ENCODE assay signal across 25 cellular contexts in genomic region chr10:117548191-117548668, GRCh38. TPM values are rescaled to one million over a fixed set of nuclear protein-coding genes. Genes with fewer than 3 reads are reported as not detected.
DNase-seq lines count a peak whose midpoint lies in the region; ATAC-seq and TF ChIP-seq lines count a peak whose summit lies in the region.
"Had no signal": no experiment of that assay in that cellular context is flagged by ENCODE, and none has a peak within 500 bp of the region (broad histone marks: within the 10 kb centered on the region; RNA-seq: fewer than 3 reads in every experiment).

No MANE protein-coding gene starts in this region.

- ATAC-seq in SK-N-SH treated with all-trans-retinoic acid at 6 μM for 48 hours (no peak), HG03280 (IDR thresholded peaks at IDR 0.05; ENCODE audit: unreplicated experiment) (no peak)
- no peak for ATAC-seq in stimulated activated naive B cell treated with anti-CD40 and anti-IgM and Interleukin-4, amounts not matched to agents 10 μg/mL and 1 μg/mL and 100 μg/mL, for 72 hours (replicated peaks)
- ATAC-seq: sciatic nerve had no signal

- peak overlapping the region; percentile 66 to 100 (median 92) for H3K27ac Mint-ChIP-seq in brain
- H3K27ac Mint-ChIP-seq in stimulated activated naive B cell treated with anti-CD40 and anti-IgM and Interleukin-4, amounts not matched to agents 10 μg/mL and 1 μg/mL and 100 μg/mL, for 72 hours = peak overlapping the region; percentile 75
- H3K27ac Mint-ChIP-seq: dendritic cell treated with granulocyte-macrophage colony-stimulating factor and Interleukin-4, amounts not matched to agents 40 ng/mL and 50 ng/mL, for 4 days had no signal

- TF ChIP-seq RAD21 in SK-N-SH (IDR thresholded peaks at IDR 0.05; ENCODE audit: low read length) = no peak

- H3K27ac ChIP-seq in SK-N-SH (ENCODE audit: low read depth in 2 of 2, low read length in 1 of 2) (no peak overlapping the region), layer of hippocampus (ENCODE audit: low read depth, low read length) (peak overlapping the region; percentile 30)
- H3K27ac ChIP-seq: 22Rv1; BLaER1 treated with 17β-estradiol and CSF1 and Interleukin-3, amounts not matched to agents 10 nM and 100 nM; brain microvascular endothelial cell; thoracic aorta had no signal

- H3K36me3 ChIP-seq in SK-N-SH (replicated peaks in 1 of 2; ENCODE audit: control insufficient read depth in 1 of 2, insufficient read depth in 2 of 2, low read length in 1 of 2) = no peaks in the 10 kb centered on the region
- H3K36me3 ChIP-seq: BLaER1 treated with 17β-estradiol and CSF1 and Interleukin-3, amounts not matched to agents 10 nM and 100 nM; brain microvascular endothelial cell; thoracic aorta had no signal

- no peaks in the 10 kb centered on the region for H3K79me2 ChIP-seq in SK-N-SH (ENCODE audit: insufficient read depth)

- H3K9ac ChIP-seq in SK-N-SH = no peak overlapping the region
- H3K9ac ChIP-seq: BLaER1 treated with 17β-estradiol and CSF1 and Interleukin-3, amounts not matched to agents 10 nM and 100 nM had no signal

- no peak overlapping the region for H2AFZ ChIP-seq in SK-N-SH (ENCODE audit: low read depth)

- H3K27me3 Mint-ChIP-seq in brain = peaks cover 97% of the 10 kb centered on the region
- H3K27me3 Mint-ChIP-seq in stimulated activated naive B cell treated with anti-CD40 and anti-IgM and Interleukin-4, amounts not matched to agents 10 μg/mL and 1 μg/mL and 100 μg/mL, for 72 hours = peaks cover 65 to 87% of the 10 kb centered on the region in 2 donors

- DNase-seq in SK-N-SH = no peak
- no peak for DNase-seq in stimulated activated naive B cell treated with anti-CD40 and anti-IgM and Interleukin-4, amounts not matched to agents 10 μg/mL and 1 μg/mL and 100 μg/mL, for 72 hours
- no peak for DNase-seq in activated gamma-delta T cell (lab: John Stamatoyannopoulos, UW)
- DNase-seq in CD1c-positive myeloid dendritic cell (ENCODE audit: extremely low spot score) = no peak
- DNase-seq: activated CD4-positive, alpha-beta T cell treated with anti-CD3 and anti-CD28 coated beads for 1 hour; brain microvascular endothelial cell; DMS 273 treated with DMSO at 0.1 percent for 48 hours; GF-D8; KG1; midbrain; NCI-H1105 treated with DMSO at 0.1 percent for 48 hours; NCI-H2171; nucleus accumbens; OCI-M1; SIG-M5; stimulated activated CD4-positive, alpha-beta T cell treated with anti-CD3 and anti-CD28 coated beads, Interleukin-2, amount 100 ng/mL, for 24 hours had no signal

- no peaks in the 10 kb centered on the region for H3K36me3 Mint-ChIP-seq in brain
- H3K36me3 Mint-ChIP-seq in stimulated activated naive B cell treated with anti-CD40 and anti-IgM and Interleukin-4, amounts not matched to agents 10 μg/mL and 1 μg/mL and 100 μg/mL, for 72 hours = peaks cover 3 to 14% of the 10 kb centered on the region in 2 donors

- H3K4me1 ChIP-seq in SK-N-SH (ENCODE audit: control insufficient read depth in 1 of 2, insufficient read depth in 2 of 2, low read depth in 1 of 2, low read length in 1 of 2) = peaks cover 0 to 8% of the 10 kb centered on the region in 2 experiments; a peak in 2 of 4 replicates

- H3K4me1 Mint-ChIP-seq in brain = peaks cover 85% of the 10 kb centered on the region
- H3K4me1 Mint-ChIP-seq in stimulated activated naive B cell treated with anti-CD40 and anti-IgM and Interleukin-4, amounts not matched to agents 10 μg/mL and 1 μg/mL and 100 μg/mL, for 72 hours = peaks cover 17 to 40% of the 10 kb centered on the region in 2 donors

- no peak overlapping the region; a peak in 1 of 4 replicates for H3K4me3 ChIP-seq in SK-N-SH (ENCODE audit: low read depth in 2 of 2, low read length in 1 of 2)
- H3K4me3 ChIP-seq: thoracic aorta had no signal

- whole genome bisulfite sequencing in SK-N-SH (ENCODE audit: low lambda C conversion rate) = 6% methylated on average over 20 of the region's 20 CpGs

- H3K4me2 ChIP-seq in SK-N-SH = peak overlapping the region; percentile 54

- H3K9me3 ChIP-seq in SK-N-SH = no peaks in the 10 kb centered on the region
- H3K9me3 ChIP-seq: thoracic aorta had no signal

- TF ChIP-seq CTCF in SK-N-SH (IDR thresholded peaks at IDR 0.05) = no peak
- no peak for TF ChIP-seq CTCF in brain (conservative IDR thresholded peaks at IDR 0.05)

- CTCF ChIA-PET in SK-N-SH (lab: Yijun Ruan, JAX) = interaction anchor here (1.2 to 4.0 kb wide), 3 partner anchors 11 to 51 kb away, joined by 6 to 32 read pairs (median 6); no protein-coding TSS in a partner anchor

- H3K9me2 ChIP-seq in SK-N-SH = no peaks in the 10 kb centered on the region

- no peak for TF ChIP-seq EP300 in SK-N-SH (IDR thresholded peaks at IDR 0.05; ENCODE audit: borderline replicate concordance in 1 of 2, low read depth in 1 of 2, low read length in 1 of 2)

- peaks cover 100% of the 10 kb centered on the region for H3K27me3 ChIP-seq in SK-N-SH (ENCODE audit: insufficient read depth)
- H3K27me3 ChIP-seq in layer of hippocampus (ENCODE audit: control insufficient read depth, insufficient read depth, low read length) = peaks cover 50% of the 10 kb centered on the region

- peaks cover 0 to 8% (median 3%) of the 10 kb centered on the region in 5 experiments for H3K9me3 Mint-ChIP-seq in brain
- H3K9me3 Mint-ChIP-seq in stimulated activated naive B cell treated with anti-CD40 and anti-IgM and Interleukin-4, amounts not matched to agents 10 μg/mL and 1 μg/mL and 100 μg/mL, for 72 hours = peaks cover 0 to 1% of the 10 kb centered on the region in 2 donors
- H3K9me3 Mint-ChIP-seq: dendritic cell treated with granulocyte-macrophage colony-stimulating factor and Interleukin-4, amounts not matched to agents 40 ng/mL and 50 ng/mL, for 4 days had no signal

- no peaks in the 10 kb centered on the region for H4K20me1 ChIP-seq in SK-N-SH (ENCODE audit: insufficient read depth)

- H3K4me3 Mint-ChIP-seq in brain = peak overlapping the region; percentile 80 to 93 (median 85)
- no peak overlapping the region for H3K4me3 Mint-ChIP-seq in stimulated activated naive B cell treated with anti-CD40 and anti-IgM and Interleukin-4, amounts not matched to agents 10 μg/mL and 1 μg/mL and 100 μg/mL, for 72 hours
- H3K4me3 Mint-ChIP-seq: dendritic cell treated with granulocyte-macrophage colony-stimulating factor and Interleukin-4, amounts not matched to agents 40 ng/mL and 50 ng/mL, for 4 days had no signal

- POLR2A ChIA-PET in SK-N-SH (lab: Yijun Ruan, JAX) = no interaction called here

- H3F3A ChIP-seq in SK-N-SH (replicated peaks; ENCODE audit: insufficient read depth) = no peaks in the 10 kb centered on the region

TF ChIP-seq in SK-N-SH, 30 proteins besides CTCF, POLR2A, EP300 and RAD21 (continues in another document):
- TF ChIP-seq MXI1 (IDR thresholded peaks at IDR 0.05; ENCODE audit: low read depth, low read length) = no peak
- no peak for TF ChIP-seq USF2 (IDR thresholded peaks at IDR 0.05; ENCODE audit: borderline replicate concordance, low read depth, low read length)
- TF ChIP-seq GABPA (IDR thresholded peaks at IDR 0.05; ENCODE audit: low read depth) = no peak
- no peak for TF ChIP-seq NRF1 (IDR thresholded peaks at IDR 0.05; ENCODE audit: low read depth, low read length)
- TF ChIP-seq RXRA (IDR thresholded peaks at IDR 0.05; ENCODE audit: borderline replicate concordance, low read depth) = no peak
- TF ChIP-seq POLR2AphosphoS5 (IDR thresholded peaks at IDR 0.05; ENCODE audit: low read depth, low read length) = no peak

TF ChIP-seq in SK-N-SH treated with all-trans-retinoic acid at 6 μM for 48 hours, 23 proteins besides CTCF, POLR2A, EP300 and RAD21:
- TF ChIP-seq, protein P1, sequence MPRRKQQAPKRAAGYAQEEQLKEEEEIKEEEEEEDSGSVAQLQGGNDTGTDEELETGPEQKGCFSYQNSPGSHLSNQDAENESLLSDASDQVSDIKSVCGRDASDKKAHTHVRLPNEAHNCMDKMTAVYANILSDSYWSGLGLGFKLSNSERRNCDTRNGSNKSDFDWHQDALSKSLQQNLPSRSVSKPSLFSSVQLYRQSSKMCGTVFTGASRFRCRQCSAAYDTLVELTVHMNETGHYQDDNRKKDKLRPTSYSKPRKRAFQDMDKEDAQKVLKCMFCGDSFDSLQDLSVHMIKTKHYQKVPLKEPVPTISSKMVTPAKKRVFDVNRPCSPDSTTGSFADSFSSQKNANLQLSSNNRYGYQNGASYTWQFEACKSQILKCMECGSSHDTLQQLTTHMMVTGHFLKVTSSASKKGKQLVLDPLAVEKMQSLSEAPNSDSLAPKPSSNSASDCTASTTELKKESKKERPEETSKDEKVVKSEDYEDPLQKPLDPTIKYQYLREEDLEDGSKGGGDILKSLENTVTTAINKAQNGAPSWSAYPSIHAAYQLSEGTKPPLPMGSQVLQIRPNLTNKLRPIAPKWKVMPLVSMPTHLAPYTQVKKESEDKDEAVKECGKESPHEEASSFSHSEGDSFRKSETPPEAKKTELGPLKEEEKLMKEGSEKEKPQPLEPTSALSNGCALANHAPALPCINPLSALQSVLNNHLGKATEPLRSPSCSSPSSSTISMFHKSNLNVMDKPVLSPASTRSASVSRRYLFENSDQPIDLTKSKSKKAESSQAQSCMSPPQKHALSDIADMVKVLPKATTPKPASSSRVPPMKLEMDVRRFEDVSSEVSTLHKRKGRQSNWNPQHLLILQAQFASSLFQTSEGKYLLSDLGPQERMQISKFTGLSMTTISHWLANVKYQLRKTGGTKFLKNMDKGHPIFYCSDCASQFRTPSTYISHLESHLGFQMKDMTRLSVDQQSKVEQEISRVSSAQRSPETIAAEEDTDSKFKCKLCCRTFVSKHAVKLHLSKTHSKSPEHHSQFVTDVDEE (CRISPR knock-in tag; IDR thresholded peaks at IDR 0.05) = no peak
- TF ChIP-seq ISL1 (CRISPR knock-in tag; IDR thresholded peaks at IDR 0.05) (no peak), TOX (CRISPR knock-in tag; IDR thresholded peaks at IDR 0.05; ENCODE audit: borderline replicate concordance) (no peak), ARNTL (CRISPR knock-in tag; IDR thresholded peaks at IDR 0.05; ENCODE audit: borderline replicate concordance, low read depth) (no peak), ZNF565 (CRISPR knock-in tag; conservative IDR thresholded peaks at IDR 0.05; ENCODE audit: low read depth) (no peak), TCF4 (CRISPR knock-in tag; IDR thresholded peaks at IDR 0.05; ENCODE audit: borderline replicate concordance) (no peak), SNAI2 (CRISPR knock-in tag; IDR thresholded peaks at IDR 0.05) (no peak)

RNA-seq across cellular contexts. Expression of gene EMX2, which starts 5.7 kb away (rescaled TPM):
- polyA plus RNA-seq in SK-N-SH (2012; rRNA removed) = not detected in 2 replicates
- polyA plus RNA-seq in SK-N-SH (2012; cell fraction: cytosol; rRNA removed) = not detected in 2 replicates
- polyA plus RNA-seq in SK-N-SH (2012; cell fraction: nucleus; rRNA removed) = not detected in 2 replicates
- 11.4 TPM for polyA plus RNA-seq in brain (ENCODE audit: insufficient read depth, low read depth, low replicate concordance)

Comparison
In these comparisons a context has a peak if more than half of its experiments do, and no peak if none do; other contexts are left out.
1. H3K4me3 Mint-ChIP-seq: peak in brain (5 of 5); none in stimulated activated naive B cell treated with anti-CD40 and anti-IgM and Interleukin-4, amounts not matched to agents 10 μg/mL and 1 μg/mL and 100 μg/mL, for 72 hours (0 of 2).
2. RNA of gene EMX2, which starts 5.7 kb away (polyA plus RNA-seq): 11.4 TPM in brain (single experiment); not detected in SK-N-SH; every median in the first group is over 10 times any median in the second.